ENCODE assay signal across 8 cellular contexts in genomic region chr2:183124957-183125255, GRCh38. TPM values are rescaled to one million over a fixed set of nuclear protein-coding genes. Genes with fewer than 3 reads are reported as not detected.
DNase-seq lines count a peak whose midpoint lies in the region; ATAC-seq and TF ChIP-seq lines count a peak whose summit lies in the region.

No MANE protein-coding gene starts in this region.

- no peak for TF ChIP-seq RAD21 in neural cell (conservative IDR thresholded peaks at IDR 0.05)

- no peaks in the 10 kb centered on the region for H4K20me1 ChIP-seq in neural cell (ENCODE audit: insufficient read depth)

- no peak for TF ChIP-seq EP300 in neural cell (conservative IDR thresholded peaks at IDR 0.05; ENCODE audit: poor library complexity, severe bottlenecking)

- H3K27me3 Mint-ChIP-seq in CD14-positive monocyte (ENCODE audit: low read depth in 3 of 3) = peaks cover 3 to 28% (median 6%) of the 10 kb centered on the region in 3 donors

- H3K79me2 ChIP-seq in neural cell (replicated peaks; ENCODE audit: insufficient read depth, low read length) = peaks cover 47% of the 10 kb centered on the region

- H3K4me3 Mint-ChIP-seq in CD14-positive monocyte = peak overlapping the region; percentile 91 to 93

- H3K4me3 ChIP-seq in NB4 (ENCODE audit: low read depth, low read length) (peak overlapping the region; percentile 81), neural cell (ENCODE audit: low read length) (peak overlapping the region; percentile 77)
- H3K4me3 ChIP-seq in effector memory CD4-positive, alpha-beta T cell (ENCODE audit: insufficient read depth, low read depth, low read length, poor library complexity, severe bottlenecking) = peak overlapping the region; percentile 69

- DNase-seq in CD14-positive monocyte (ENCODE audit: low spot score) (no peak), NB4 (ENCODE audit: low read depth) (no peak), SW480 (ENCODE audit: low spot score) (no peak), NCI-H1417 treated with DMSO at 0.1 percent for 48 hours (lab: John Stamatoyannopoulos, UW) (no peak), NCI-H226 (no peak)
- no peak for DNase-seq in effector memory CD4-positive, alpha-beta T cell

- intact Hi-C loops in CD14-positive monocyte (cut with micrococcal nuclease) = no loop called here

- H3K27ac ChIP-seq in effector memory CD4-positive, alpha-beta T cell (ENCODE audit: insufficient read depth, low read length, poor library complexity, severe bottlenecking) = peak overlapping the region; percentile 69
- peak overlapping the region; percentile 84 for H3K27ac ChIP-seq in neural cell (ENCODE audit: low read length)

- peak overlapping the region; percentile 71 for H3K9ac ChIP-seq in neural cell (ENCODE audit: low read length)

- peak overlapping the region; percentile 81 for H2AFZ ChIP-seq in neural cell (ENCODE audit: low read depth, low read length)

- H3K27me3 ChIP-seq in effector memory CD4-positive, alpha-beta T cell (replicated peaks; ENCODE audit: control insufficient read depth, insufficient read depth, low read length, poor library complexity, severe bottlenecking) = no peaks in the 10 kb centered on the region
- H3K27me3 ChIP-seq in neural cell (ENCODE audit: insufficient read depth, low read depth, low read length) = no peaks in the 10 kb centered on the region

- peak overlapping the region in 4 of 7 donors; percentile 78 to 90 (median 88) for H3K27ac Mint-ChIP-seq in CD14-positive monocyte

- H3K4me1 ChIP-seq in effector memory CD4-positive, alpha-beta T cell (ENCODE audit: control insufficient read depth, insufficient read depth, low read length, poor library complexity, severe bottlenecking) = no peaks in the 10 kb centered on the region

- H3K36me3 ChIP-seq in effector memory CD4-positive, alpha-beta T cell (ENCODE audit: control insufficient read depth, insufficient read depth, low read length) = no peaks in the 10 kb centered on the region
- no peaks in the 10 kb centered on the region for H3K36me3 ChIP-seq in neural cell (ENCODE audit: insufficient read depth, low read length)

- H3F3A ChIP-seq in neural cell (ENCODE audit: insufficient read depth, low read length, poor library complexity, severe bottlenecking) = no peaks in the 10 kb centered on the region

- no peaks in the 10 kb centered on the region for H3K9me3 ChIP-seq in effector memory CD4-positive, alpha-beta T cell (ENCODE audit: control insufficient read depth, low read length)
- no peaks in the 10 kb centered on the region for H3K9me3 ChIP-seq in neural cell (ENCODE audit: low read length)

- H3K4me2 ChIP-seq in neural cell (ENCODE audit: low read length) = peak overlapping the region; percentile 71

- peaks cover 4 to 6% of the 10 kb centered on the region in 2 donors for H3K36me3 Mint-ChIP-seq in CD14-positive monocyte

- no peaks in the 10 kb centered on the region for H3K9me2 ChIP-seq in neural cell (ENCODE audit: insufficient read depth, low read length)

- ATAC-seq in GM18870 (IDR thresholded peaks at IDR 0.05; ENCODE audit: unreplicated experiment) = no peak

- TF ChIP-seq CTCF in CD14-positive monocyte (IDR thresholded peaks at IDR 0.05) (no peak), NB4 (IDR thresholded peaks at IDR 0.05; ENCODE audit: low read depth, low read length) (no peak), neural cell (IDR thresholded peaks at IDR 0.05; ENCODE audit: poor library complexity, severe bottlenecking) (no peak)

- H3K4me1 Mint-ChIP-seq in CD14-positive monocyte = peaks cover 21% of the 10 kb centered on the region

- H3K9me3 Mint-ChIP-seq in CD14-positive monocyte = peaks cover 0 to 3% (median 0%) of the 10 kb centered on the region in 7 donors

- no peak for TF ChIP-seq POLR2A in NB4 (IDR thresholded peaks at IDR 0.05; ENCODE audit: extremely low read depth, insufficient read length)

TF ChIP-seq in neural cell, 6 proteins besides CTCF, POLR2A, EP300 and RAD21:
- no peak for TF ChIP-seq MXI1 (conservative IDR thresholded peaks at IDR 0.05; ENCODE audit: poor library complexity, severe bottlenecking)
- peak; percentile 5 for TF ChIP-seq SMC3 (conservative IDR thresholded peaks at IDR 0.05; ENCODE audit: poor library complexity)
- no peak for TF ChIP-seq REST (IDR thresholded peaks at IDR 0.05; ENCODE audit: borderline replicate concordance)
- no peak for TF ChIP-seq TAF1 (IDR thresholded peaks at IDR 0.05; ENCODE audit: low read depth)
TF ChIP-seq in neural cell: peak in this region for 1.

RNA-seq across cellular contexts. Expression of gene NUP35, which starts 0.7 kb away (rescaled TPM):
- polyA plus RNA-seq in CD14-positive monocyte = 1 to 10 TPM; 1.5 to 2.0 TPM
- polyA plus RNA-seq in neural cell = 32.6 and 40.7 TPM in 2 replicates
- polyA minus RNA-seq in neural cell = 46.5 and 49.2 TPM in 2 replicates

RNA-seq across cellular contexts. Expression of gene DUSP19, which starts 46.4 kb away (rescaled TPM):
- polyA plus RNA-seq in CD14-positive monocyte (under 1 TPM; 0.25 to 0.30 TPM), neural cell (5.6 and 7.7 TPM in 2 replicates)
- 7.5 and 8.1 TPM in 2 replicates for polyA minus RNA-seq in neural cell

Comparison
In these comparisons a context has a peak if more than half of its experiments do, and no peak if none do; other contexts are left out.
1. RNA of gene NUP35, which starts 0.7 kb away (polyA plus RNA-seq): 32.6 to 40.7 TPM in neural cell; 1.5 to 2.0 TPM in CD14-positive monocyte; every median in the first group is over 10 times any median in the second.
2. Peak in every context shown above with its lines, with median percentiles within 50 percentile points of each other: H3K4me3 ChIP-seq.